In genomic region chr1:201320168-201320842, GRCh38 we compare ENCODE assay signal across 19 cellular contexts. TPM values are rescaled to one million over a fixed set of nuclear protein-coding genes. Genes with fewer than 3 reads are reported as not detected.
DNase-seq lines count a peak whose midpoint lies in the region; ATAC-seq and TF ChIP-seq lines count a peak whose summit lies in the region.
"Had no signal": no experiment of that assay in that cellular context is flagged by ENCODE, and none has a peak within 500 bp of the region (broad histone marks: within the 10 kb centered on the region; RNA-seq: fewer than 3 reads in every experiment).

No MANE protein-coding gene starts in this region.

- no peak; the same call in 2 of the 3 replicates for ATAC-seq in SK-N-SH treated with all-trans-retinoic acid at 6 μM for 48 hours
- ATAC-seq: T-cell had no signal

- peaks cover 0 to 2% (median 0%) of the 10 kb centered on the region in 7 donors for H3K9me3 Mint-ChIP-seq in CD14-positive monocyte
- H3K9me3 Mint-ChIP-seq: CD8-positive, alpha-beta memory T cell; H9; T-cell had no signal

- DNase-seq in CD14-positive monocyte (ENCODE audit: low spot score): peak; percentile 26
- peak; percentile 77 for DNase-seq in NCI-H1436 (lab: John Stamatoyannopoulos, UW)
- peak; percentile 68 for DNase-seq in posterior vena cava (ENCODE audit: low spot score)
- DNase-seq in NCI-H2227 (lab: John Stamatoyannopoulos, UW; ENCODE audit: unreplicated experiment): no peak
- DNase-seq in stomach: no peak
- DNase-seq in NCI-H226: no peak
- DNase-seq in GM13977 (ENCODE audit: low spot score): no peak
- DNase-seq: CD8-positive, alpha-beta memory T cell; EL; H9; KG1; NCI-H1105; NCI-H2081; NCI-H345; T-cell had no signal

- no peak for TF ChIP-seq CTCF in CD14-positive monocyte (IDR thresholded peaks at IDR 0.05)
- TF ChIP-seq CTCF in stomach (IDR thresholded peaks at IDR 0.05): no peak
- TF ChIP-seq CTCF in GM13977 (IDR thresholded peaks at IDR 0.05; ENCODE audit: extremely low read depth, insufficient read depth, missing control alignments): no peak

- H3K27ac ChIP-seq in stomach: no peak overlapping the region
- H3K27ac ChIP-seq: SJSA1 had no signal

- peaks cover 0 to 6% (median 0%) of the 10 kb centered on the region in 3 donors for H3K27me3 ChIP-seq in stomach
- H3K27me3 ChIP-seq: SJSA1 had no signal

- peak overlapping the region in 1 of 2 donors; percentile 27 for H3K4me3 Mint-ChIP-seq in CD14-positive monocyte
- H3K4me3 Mint-ChIP-seq: CD8-positive, alpha-beta memory T cell; H9; T-cell had no signal

- in situ Hi-C loops in GM13977 (cut with MboI; ENCODE audit: low pct_unique_long_range_greater_than_20kb, low sequenced_read_pairs, unreplicated experiment): no loop called here

- no peak for TF ChIP-seq EP300 in stomach (IDR thresholded peaks at IDR 0.05)

- no peaks in the 10 kb centered on the region for H3K4me1 ChIP-seq in stomach
- H3K4me1 ChIP-seq: SJSA1 had no signal

- TF ChIP-seq POLR2A in stomach (IDR thresholded peaks at IDR 0.05): no peak

- peaks cover 3 to 5% (median 4%) of the 10 kb centered on the region in 3 donors for H3K27me3 Mint-ChIP-seq in CD14-positive monocyte (ENCODE audit: low read depth in 3 of 3)

- H3K9me3 ChIP-seq in stomach: no peaks in the 10 kb centered on the region
- H3K9me3 ChIP-seq: SJSA1 had no signal

- H3K36me3 ChIP-seq in stomach: no peaks in the 10 kb centered on the region
- H3K36me3 ChIP-seq: SJSA1 had no signal

- intact Hi-C loops in CD14-positive monocyte (cut with micrococcal nuclease) (no loop called here), posterior vena cava (cut with DNase I) (no loop called here), stomach (cut with DNase I; ENCODE audit: low total_unique reads) (no loop called here)

- no peak overlapping the region for H3K27ac Mint-ChIP-seq in CD14-positive monocyte
- H3K27ac Mint-ChIP-seq: T-cell had no signal

- no peaks in the 10 kb centered on the region for H3K36me3 Mint-ChIP-seq in CD14-positive monocyte
- H3K36me3 Mint-ChIP-seq: CD8-positive, alpha-beta memory T cell; T-cell had no signal

- H3K4me1 Mint-ChIP-seq in CD14-positive monocyte: no peaks in the 10 kb centered on the region
- H3K4me1 Mint-ChIP-seq: CD8-positive, alpha-beta memory T cell; T-cell had no signal

- no peak overlapping the region for H3K4me3 ChIP-seq in stomach
- H3K4me3 ChIP-seq: SJSA1 had no signal

- 70 to 83% (median 72%) methylated on average over 13 of the region's 13 CpGs for WGBS in stomach, 5 donors

TF ChIP-seq in SK-N-SH treated with all-trans-retinoic acid at 6 μM for 48 hours, 23 proteins besides CTCF, POLR2A, EP300 and RAD21:
- TF ChIP-seq TSHZ2 (CRISPR knock-in tag; IDR thresholded peaks at IDR 0.05): peak; percentile 28; the same call in 1 of the 2 replicates
- no peak for TF ChIP-seq TCF4 (CRISPR knock-in tag; IDR thresholded peaks at IDR 0.05; ENCODE audit: borderline replicate concordance)

RNA-seq across cellular contexts. Expression of gene PKP1, which starts 37.0 kb away (rescaled TPM):
- not detected for polyA plus RNA-seq in CD14-positive monocyte
- 1 to 10 TPM in 1 of 2 donors, under 1 TPM in 1; 0.83 to 2.8 TPM for total RNA-seq in posterior vena cava
- 1 to 10 TPM in 1 of 5 donors, under 1 TPM in 3, not detected in 1; under 0.01 to 3.5 (median 0.40) TPM for total RNA-seq in stomach
- polyA plus RNA-seq in stomach: 10 to 100 TPM in 1 of 3 donors, under 1 TPM in 1, not detected in 1; 0.12 to 42.2 TPM
- total RNA-seq: CD8-positive, alpha-beta memory T cell; SJSA1 had no signal
- polyA plus RNA-seq: CD8-positive, alpha-beta memory T cell had no signal

RNA-seq across cellular contexts. Expression of gene TNNT2, which starts 57.2 kb away (rescaled TPM):
- not detected for polyA plus RNA-seq in CD14-positive monocyte
- total RNA-seq in posterior vena cava: not detected
- 1 to 10 TPM in 1 of 5 donors, not detected in 4; 1.5 TPM for total RNA-seq in stomach
- 10 to 100 TPM in 1 of 3 donors, 1 to 10 TPM in 2; 6.4 to 12.0 (median 7.0) TPM for polyA plus RNA-seq in stomach
- total RNA-seq: CD8-positive, alpha-beta memory T cell; M059J; SJSA1; T-cell had no signal
- polyA plus RNA-seq: BJ; CD8-positive, alpha-beta memory T cell had no signal

Comparison
In these comparisons a context has a peak if more than half of its experiments do, and no peak if none do; other contexts are left out.
1. DNase-seq: peak in CD14-positive monocyte (single experiment), NCI-H1436 (single experiment) and posterior vena cava (single experiment); none in NCI-H2227 (single experiment), stomach (single experiment), NCI-H226 (single experiment) and GM13977 (single experiment).